Comparison of ENCODE assay signal across 11 cellular contexts in genomic region chr10:34124522-34125035, GRCh38.
DNase-seq lines count a peak whose midpoint lies in the region; ATAC-seq and TF ChIP-seq lines count a peak whose summit lies in the region.
"Had no signal": no experiment of that assay in that cellular context is flagged by ENCODE, and none has a peak within 500 bp of the region (broad histone marks: within the 10 kb centered on the region; RNA-seq: fewer than 3 reads in every experiment).

No MANE protein-coding gene starts in this region.

- dilution Hi-C loops in IMR-90 (cut with HindIII; ENCODE audit: low sequenced_read_pairs, unreplicated experiment): no loop called here

- no peak overlapping the region for H3K27ac Mint-ChIP-seq in MCF 10A (ENCODE audit: low read depth, unreplicated experiment)
- H3K27ac Mint-ChIP-seq: activated naive CD4-positive, alpha-beta T cell treated with anti-CD3 and anti-CD28 coated beads for 36 hours had no signal

- H2BK120ac ChIP-seq in IMR-90 (ENCODE audit: low read depth, low read length): no peak overlapping the region
- no peak overlapping the region for H2BK120ac ChIP-seq in mesendoderm (ENCODE audit: low read depth, low read length)

- no peak for TF ChIP-seq POLR2A in IMR-90 (IDR thresholded peaks at IDR 0.05; ENCODE audit: low read depth, low read length)

- CTCF ChIA-PET in IMR-90 (lab: Yijun Ruan, JAX) (no interaction called here), MCF 10A (lab: Yijun Ruan, JAX) (no interaction called here)

- no peaks in the 10 kb centered on the region for H3K27me3 Mint-ChIP-seq in MCF 10A (ENCODE audit: insufficient read depth, unreplicated experiment)

- H2AK9ac ChIP-seq in IMR-90 (replicated peaks; ENCODE audit: low read depth, low read length, poor library complexity): no peak overlapping the region

- H3K9ac ChIP-seq in IMR-90 (ENCODE audit: low read depth, low read length) (no peak overlapping the region), mesendoderm (ENCODE audit: low read length) (no peak overlapping the region)

- DNase-seq in Caki2 (ENCODE audit: low read depth) (peak; percentile 85), IMR-90 (peak; percentile 48), MCF 10A (ENCODE audit: unreplicated experiment) (peak; percentile 79), mesendoderm (peak; percentile 87), T-helper 1 cell (no peak), SKM-1 (lab: John Stamatoyannopoulos, UW; ENCODE audit: unreplicated experiment) (no peak), NCI-H510A treated with DMSO at 0.1 percent for 48 hours (lab: John Stamatoyannopoulos, UW) (no peak)
- DNase-seq: activated naive CD4-positive, alpha-beta T cell treated with anti-CD3 and anti-CD28 coated beads for 36 hours; NCI-H2171 treated with DMSO at 0.1 percent for 48 hours; transverse colon had no signal

- H3K27me3 ChIP-seq in IMR-90 (ENCODE audit: control insufficient read depth, insufficient read depth, low read length) (no peaks in the 10 kb centered on the region), mesendoderm (ENCODE audit: insufficient read depth, low read length, poor library complexity) (no peaks in the 10 kb centered on the region)
- H3K27me3 ChIP-seq: transverse colon had no signal

- H3K4me2 ChIP-seq in IMR-90 (ENCODE audit: low read depth, low read length) (no peak overlapping the region), mesendoderm (ENCODE audit: low read length) (no peak overlapping the region)

- H3K9me3 Mint-ChIP-seq in MCF 10A (ENCODE audit: unreplicated experiment): no peaks in the 10 kb centered on the region
- H3K9me3 Mint-ChIP-seq: activated naive CD4-positive, alpha-beta T cell treated with anti-CD3 and anti-CD28 coated beads for 36 hours had no signal

- H3K14ac ChIP-seq in IMR-90 (replicated peaks; ENCODE audit: low read depth, low read length): no peak overlapping the region

- no CpG with 5 or more reads among the region's 6 CpGs for WGBS in IMR-90 (ENCODE audit: extremely low coverage in 2 of 2, insufficient read length in 1 of 2), 2 experiments
- WGBS in mesendoderm (ENCODE audit: extremely low coverage, insufficient coverage, low lambda C conversion rate): 100% methylated on average over 1 of the region's 6 CpGs

- no peak overlapping the region for H4K91ac ChIP-seq in IMR-90 (ENCODE audit: insufficient read depth, low read depth, low read length)

- intact Hi-C loops in IMR-90 (cut with micrococcal nuclease): loop anchor here (5.0 kb wide), 1 partner anchor 792 kb away; the partner anchor contains the start of gene NRP1
- intact Hi-C loops in MCF 10A (cut with micrococcal nuclease): loop anchor here (2.0 kb wide), 1 partner anchor 794 kb away; no protein-coding TSS in a partner anchor

- H3K79me1 ChIP-seq in IMR-90 (ENCODE audit: low read depth in 1 of 2, low read length in 2 of 2): no peaks in the 10 kb centered on the region
- H3K79me1 ChIP-seq in mesendoderm (ENCODE audit: low read length): no peaks in the 10 kb centered on the region

- POLR2A ChIA-PET in IMR-90 (lab: Charles Lee; ENCODE audit: unreplicated experiment) (no interaction called here), MCF 10A (lab: Yijun Ruan, JAX) (interaction anchor here (1.5 kb wide), 1 partner anchor 32 kb away, joined by 4 read pairs; no protein-coding TSS in a partner anchor)

- H3K18ac ChIP-seq in IMR-90 (ENCODE audit: low read depth, low read length): no peak overlapping the region
- H3K18ac ChIP-seq in mesendoderm (ENCODE audit: low read length): no peak overlapping the region

- ATAC-seq in IMR-90 (ENCODE audit: low read depth): peak; percentile 49; the same call in 1 of the 2 replicates
- ATAC-seq in HG02973 (IDR thresholded peaks at IDR 0.05; ENCODE audit: unreplicated experiment): no peak

- no peak for TF ChIP-seq RAD21 in IMR-90 (IDR thresholded peaks at IDR 0.05; ENCODE audit: low read length)

- H3K36me3 ChIP-seq in IMR-90 (ENCODE audit: control insufficient read depth, insufficient read depth, low read length) (no peaks in the 10 kb centered on the region), mesendoderm (ENCODE audit: control insufficient read depth, insufficient read depth, low read length) (no peaks in the 10 kb centered on the region)

- H3K9me1 ChIP-seq in IMR-90 (ENCODE audit: insufficient read depth, low read length): no peaks in the 10 kb centered on the region

- H2BK15ac ChIP-seq in IMR-90 (ENCODE audit: low read depth, low read length) (no peak overlapping the region), mesendoderm (replicated peaks; ENCODE audit: low read depth) (no peak overlapping the region)

- no peak overlapping the region for H2AFZ ChIP-seq in IMR-90 (replicated peaks; ENCODE audit: low read length, poor library complexity)

- H4K8ac ChIP-seq in IMR-90 (ENCODE audit: low read depth in 2 of 2, low read length in 2 of 2) (no peak overlapping the region), mesendoderm (ENCODE audit: low read depth, low read length) (no peak overlapping the region)

- H3K36me3 Mint-ChIP-seq in MCF 10A (ENCODE audit: insufficient read depth, unreplicated experiment): peaks cover 5% of the 10 kb centered on the region

- no peak overlapping the region for H2BK20ac ChIP-seq in IMR-90 (ENCODE audit: low read depth, low read length)

- in situ Hi-C loops in Caki2 (cut with HindIII; ENCODE audit: low pct_unique_long_range_greater_than_20kb, low sequenced_read_pairs) (no loop called here), IMR-90 (cut with MboI; ENCODE audit: low sequenced_read_pairs) (loop anchor here (25.0 kb wide), 1 partner anchor 787 kb away; the partner anchor contains the start of gene NRP1)

- no peak overlapping the region for H3K4me3 Mint-ChIP-seq in MCF 10A (ENCODE audit: unreplicated experiment)
- H3K4me3 Mint-ChIP-seq: activated naive CD4-positive, alpha-beta T cell treated with anti-CD3 and anti-CD28 coated beads for 36 hours had no signal

- H3K4me1 ChIP-seq in IMR-90 (ENCODE audit: control insufficient read depth, insufficient read depth, low read length): peaks cover 4% of the 10 kb centered on the region
- no peaks in the 10 kb centered on the region for H3K4me1 ChIP-seq in mesendoderm (ENCODE audit: control insufficient read depth, low read depth, low read length)

- H3K23ac ChIP-seq in IMR-90 (ENCODE audit: low read depth, low read length): no peak overlapping the region
- H3K23ac ChIP-seq in mesendoderm (ENCODE audit: low read length): no peak overlapping the region

- H3K56ac ChIP-seq in IMR-90 (ENCODE audit: extremely low read depth, insufficient read depth, low read length) (no peak overlapping the region), mesendoderm (ENCODE audit: low read length) (no peak overlapping the region)

- no peak overlapping the region for H3K27ac ChIP-seq in IMR-90 (ENCODE audit: insufficient read depth, low read length)
- no peak overlapping the region for H3K27ac ChIP-seq in mesendoderm (ENCODE audit: low read depth, low read length)
- H3K27ac ChIP-seq: transverse colon had no signal

- no TSS peak for BruUV-seq in IMR-90 (replicated peaks; lab: Mats Ljungman, UMichigan)
- no TSS peak for BruUV-seq in MCF 10A (replicated peaks; lab: Mats Ljungman, UMichigan)

- H2BK5ac ChIP-seq in IMR-90 (ENCODE audit: low read depth, low read length, poor library complexity, severe bottlenecking): no peak overlapping the region
- H2BK5ac ChIP-seq in mesendoderm (ENCODE audit: low read length): no peak overlapping the region

- TF ChIP-seq CTCF in IMR-90 (conservative IDR thresholded peaks at IDR 0.05; ENCODE audit: low read depth, low read length): no peak
- TF ChIP-seq CTCF in MCF 10A (IDR thresholded peaks at IDR 0.05; ENCODE audit: unreplicated experiment): no peak

- no peaks in the 10 kb centered on the region for H4K20me1 ChIP-seq in IMR-90 (ENCODE audit: insufficient read depth, low read length)

- no peak overlapping the region for H3K4ac ChIP-seq in IMR-90 (ENCODE audit: low read depth, low read length)
- H3K4ac ChIP-seq in mesendoderm (ENCODE audit: low read depth, low read length): no peak overlapping the region

- H4K5ac ChIP-seq in IMR-90 (ENCODE audit: low read depth, low read length) (no peak overlapping the region), mesendoderm (ENCODE audit: low read length) (no peak overlapping the region)

- H3K79me2 ChIP-seq in mesendoderm (ENCODE audit: control insufficient read depth, insufficient read depth, low read length): no peaks in the 10 kb centered on the region

- H3K4me3 ChIP-seq in IMR-90 (ENCODE audit: insufficient read depth, low read depth, low read length) (no peak overlapping the region), mesendoderm (ENCODE audit: low read length) (no peak overlapping the region)
- H3K4me3 ChIP-seq: transverse colon had no signal

- H2AK5ac ChIP-seq in IMR-90 (ENCODE audit: low read depth, low read length) (no peak overlapping the region), mesendoderm (ENCODE audit: low read length) (no peak overlapping the region)

- H3K9me3 ChIP-seq in IMR-90 (ENCODE audit: control insufficient read depth, insufficient read depth, low read length): no peaks in the 10 kb centered on the region
- H3K9me3 ChIP-seq: transverse colon had no signal

- peaks cover 8% of the 10 kb centered on the region for H3K4me1 Mint-ChIP-seq in MCF 10A (ENCODE audit: insufficient read depth, unreplicated experiment)

TF ChIP-seq in IMR-90, 13 proteins besides CTCF, POLR2A, EP300 and RAD21:
- TF ChIP-seq NFE2L2 (IDR thresholded peaks at IDR 0.05; ENCODE audit: low read depth, low read length): no peak
- TF ChIP-seq MAFK (IDR thresholded peaks at IDR 0.05; ENCODE audit: low read depth, low read length): peak; percentile 76
- no peak for TF ChIP-seq RCOR1 (IDR thresholded peaks at IDR 0.05; ENCODE audit: insufficient replicate concordance, low read length)

Comparison
In these comparisons a context has a peak if more than half of its experiments do, and no peak if none do; other contexts are left out.
1. DNase-seq: peak in Caki2 (single experiment), IMR-90 (single experiment), MCF 10A (single experiment) and mesendoderm (single experiment); none in T-helper 1 cell (0 of 5), SKM-1 (single experiment) and NCI-H510A treated with DMSO at 0.1 percent for 48 hours (single experiment).